1 cellular context compared by ENCODE assay signal in genomic region chr16:3158498-3159314, GRCh38.
TF ChIP-seq lines count a peak whose summit lies in the region.

No MANE protein-coding gene starts in this region.

TF ChIP-seq in IMR-90, 13 proteins besides CTCF, POLR2A, EP300 and RAD21:
- TF ChIP-seq FOS (IDR thresholded peaks at IDR 0.05; ENCODE audit: low read depth, low read length) (peak; percentile 64; the same call in 1 of the 2 replicates), MAZ (IDR thresholded peaks at IDR 0.05; ENCODE audit: borderline replicate concordance, low read depth, low read length) (peak; percentile 54; the same call in 1 of the 2 replicates), ELK1 (IDR thresholded peaks at IDR 0.05; ENCODE audit: borderline replicate concordance, low read depth, low read length) (no peak), MAFK (IDR thresholded peaks at IDR 0.05; ENCODE audit: low read depth, low read length) (no peak), SMC3 (IDR thresholded peaks at IDR 0.05; ENCODE audit: low read depth, low read length) (no peak), CHD1 (IDR thresholded peaks at IDR 0.05; ENCODE audit: low read depth, low read length) (no peak)
